9 cellular contexts compared by ENCODE assay signal in the genomic region with DNA sequence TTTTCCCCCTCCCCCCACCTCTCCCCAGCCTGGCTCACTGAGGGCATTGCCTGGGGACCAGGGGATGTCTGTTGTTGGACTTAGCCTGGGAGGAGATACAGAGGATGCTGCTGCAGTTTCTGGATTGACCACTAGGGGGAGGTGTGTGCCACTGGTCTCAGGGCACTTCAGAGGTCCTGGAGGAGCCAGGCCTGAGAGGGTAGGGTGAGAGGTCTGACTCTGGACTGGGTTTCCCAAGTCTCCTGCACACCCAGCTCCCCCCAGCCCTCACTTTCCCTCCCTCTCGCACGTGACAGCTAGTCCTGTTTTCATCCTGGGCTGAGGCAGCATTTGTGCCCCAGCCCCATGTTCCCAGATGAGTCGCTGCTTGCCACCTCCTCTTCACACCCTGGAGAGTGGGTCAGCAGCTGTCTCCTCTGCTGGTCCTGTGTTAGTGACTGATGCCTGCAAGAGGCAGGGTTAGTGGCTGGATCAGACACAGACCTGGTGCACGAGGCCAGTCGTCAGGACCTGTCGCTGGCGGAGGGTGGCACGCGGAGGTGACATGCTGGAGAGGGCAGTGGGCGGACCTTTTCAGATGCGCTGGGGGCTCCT. TPM values are rescaled to one million over a fixed set of nuclear protein-coding genes. Genes with fewer than 3 reads are reported as not detected.
A peak's percentile ranks its signal among the peaks of the same experiment; 100 is the strongest.
DNase-seq lines count a peak whose midpoint lies in the region; ATAC-seq, FAIRE-seq and TF ChIP-seq lines count a peak whose summit lies in the region.
"Had no signal": no experiment of that assay in that cellular context is flagged by ENCODE, and none has a peak within 500 bp of the region (broad histone marks: within the 10 kb centered on the region; RNA-seq: fewer than 3 reads in every experiment).

No MANE protein-coding gene starts in this region.

- intact Hi-C loops in K562 (cut with micrococcal nuclease) = loop anchor here (1.0 to 10.0 kb wide), 6 partner anchors 112 to 436 kb away; no protein-coding TSS in a partner anchor

- in situ Hi-C loops in K562 (cut with MboI) = loop anchor here (5.0 to 25.0 kb wide), 4 partner anchors 112 to 432 kb away; no protein-coding TSS in a partner anchor

- no TSS peak for BruUV-seq in K562 (replicated peaks; lab: Mats Ljungman, UMichigan)

- 55% methylated on average over 9 of the region's 11 CpGs for WGBS in K562 (ENCODE audit: insufficient coverage, low coverage, missing lambda C conversion rate)
- no CpG with 5 or more reads among the region's 11 CpGs for WGBS in iPS DF 6.9 (ENCODE audit: insufficient coverage, insufficient read length)

- peak; percentile 91 for ATAC-seq in K562

- no peaks in the 10 kb centered on the region for H3K79me2 ChIP-seq in K562 (ENCODE audit: control insufficient read depth, insufficient read depth, low read length)

- CTCF ChIA-PET in HEK293T (lab: Yijun Ruan, JAX) (interaction anchor here (0.8 to 2.2 kb wide), 5 partner anchors 12 to 436 kb away, joined by 3 to 5 read pairs (median 4); no protein-coding TSS in a partner anchor), K562 (lab: Yijun Ruan, JAX; ENCODE audit: low intra/inter-chr PET ratio) (interaction anchor here (0.6 to 3.4 kb wide), 12 partner anchors 46 to 819 kb away, joined by 3 to 25 read pairs (median 6); a partner anchor contains a TSS)

- peak; percentile 60 to 85 for TF ChIP-seq RAD21 in K562 (CRISPR knock-in tag; conservative IDR thresholded peaks at IDR 0.05 in 1 of 2, IDR thresholded peaks at IDR 0.05 in 1 of 2)

- H3K27ac ChIP-seq in K562 (ENCODE audit: extremely low read depth, low read depth, low read length) (no peak overlapping the region), iPS DF 6.9 (ENCODE audit: low read length) (no peak overlapping the region)

- no peaks in the 10 kb centered on the region for H4K20me1 ChIP-seq in K562 (replicated peaks; ENCODE audit: control insufficient read depth, insufficient read depth, low read length)

- TF ChIP-seq CTCF in K562 (IDR thresholded peaks at IDR 0.05 in 2 of 3, conservative IDR thresholded peaks at IDR 0.05 in 1 of 3; ENCODE audit: insufficient read depth in 2 of 3, low read depth in 1 of 3, low read length in 3 of 3) = peak; percentile 91 to 95 (median 94)

- peaks cover 8 to 26% of the 10 kb centered on the region in 2 experiments; a peak in 4 of 5 replicates for H3K4me1 ChIP-seq in K562 (replicated peaks in 1 of 2; ENCODE audit: control insufficient read depth in 2 of 2, insufficient read depth in 2 of 2, low read length in 2 of 2)
- H3K4me1 ChIP-seq in iPS DF 6.9 (ENCODE audit: control insufficient read depth, insufficient read depth, low read length) = 0 out of 2 replicates have a peak, but pooled peaks cover 2% of the 10 kb centered on the region

- H3K36me3 ChIP-seq in K562 (ENCODE audit: control insufficient read depth, insufficient read depth, low read length) = no peaks in the 10 kb centered on the region
- no peaks in the 10 kb centered on the region for H3K36me3 ChIP-seq in iPS DF 6.9 (ENCODE audit: control insufficient read depth, insufficient read depth, low read length)

- H3K9me3 ChIP-seq in K562 (replicated peaks; ENCODE audit: control insufficient read depth, insufficient read depth, low read depth, low read length) (no peaks in the 10 kb centered on the region), iPS DF 6.9 (ENCODE audit: control insufficient read depth, insufficient read depth, low read length) (no peaks in the 10 kb centered on the region)

- FAIRE-seq in K562 (lab: Jason Lieb, UNC) = peak; percentile 98
- FAIRE-seq: A204.1 had no signal

- POLR2A ChIA-PET in HEK293T (lab: Yijun Ruan, JAX) = no interaction called here
- POLR2A ChIA-PET in K562 (lab: Yijun Ruan, JAX) = no interaction called here

- no peak for TF ChIP-seq EP300 in K562 (IDR thresholded peaks at IDR 0.05; ENCODE audit: low read length)

- H3K27me3 ChIP-seq in K562 (ENCODE audit: control insufficient read depth in 2 of 2, insufficient read depth in 2 of 2, low read length in 2 of 2) (no peaks in the 10 kb centered on the region), iPS DF 6.9 (ENCODE audit: control insufficient read depth, insufficient read depth, low read length) (no peaks in the 10 kb centered on the region)

- H3K4me3 ChIP-seq in K562 = no peak overlapping the region
- no peak overlapping the region for H3K4me3 ChIP-seq in iPS DF 6.9 (ENCODE audit: low read length)

- no peak overlapping the region for H3K4me2 ChIP-seq in K562 (ENCODE audit: insufficient read depth, low read length)

- peak overlapping the region; percentile 18; the same call in 1 of the 2 replicates for H2AFZ ChIP-seq in K562 (ENCODE audit: low read depth, low read length)

- no peak overlapping the region for H3K9ac ChIP-seq in K562 (ENCODE audit: insufficient read depth in 1 of 2, low read depth in 2 of 2, low read length in 2 of 2)

- peak; percentile 1 for DNase-seq in DMS153 treated with DMSO at 0.1 percent for 48 hours (lab: John Stamatoyannopoulos, UW; ENCODE audit: unreplicated experiment)
- no peak for DNase-seq in DMS153 (lab: John Stamatoyannopoulos, UW)
- peak; percentile 83 for DNase-seq in HEK293T (ENCODE audit: extremely low spot score)
- DNase-seq in NCI-H146 treated with DMSO at 0.1 percent for 48 hours (lab: John Stamatoyannopoulos, UW; ENCODE audit: unreplicated experiment) = peak; percentile 3
- peak; percentile 77 for DNase-seq in UCSD-AML1 (lab: John Stamatoyannopoulos, UW; ENCODE audit: unreplicated experiment)
- DNase-seq in K562 (ENCODE audit: extremely low read depth in 1 of 4, low spot score in 3 of 4) = peak; percentile 81 to 88 (median 83)
- DNase-seq in iPS DF 6.9 (ENCODE audit: low read depth, low spot score) = peak; percentile 77
- peak; percentile 79 for DNase-seq in stimulated activated CD4-positive, alpha-beta T cell treated with anti-CD3 and anti-CD28 coated beads, Interleukin-12 subunit alpha, Interleukin-12 subunit beta, amount 100 ng/mL, for 4 hours

- no peak for TF ChIP-seq POLR2A in K562 (conservative IDR thresholded peaks at IDR 0.05)

- H3K9me1 ChIP-seq in K562 (ENCODE audit: control insufficient read depth, insufficient read depth, low read length) = no peaks in the 10 kb centered on the region

RNA-seq across cellular contexts. Expression of a gene that starts 4.4 kb away (rescaled TPM):
- not detected in 2 replicates for total RNA-seq in K562 (2011; cell fraction: chromatin; rRNA removed; ENCODE audit: low replicate concordance)
- total RNA-seq in K562 (2011; cell fraction: nucleolus; rRNA removed) = not detected in 2 replicates
- not detected in 2 replicates for total RNA-seq in K562 (2011; cell fraction: nucleoplasm; rRNA removed)
- total RNA-seq in K562 (2014; rRNA removed) (not detected in 2 replicates), K562 (2014; rRNA removed; fragmentation: Illumina TruSeq; extraction: Trizol) (not detected in 2 replicates), K562 (2015; rRNA removed; fragmentation: Illumina TruSeq; extraction: Trizol) (not detected in 2 replicates), K562 (2021) (not detected in 2 replicates)
- polyA plus RNA-seq in K562 (2011; rRNA removed) (not detected in 2 replicates), K562 (2014; fragmentation: Illumina TruSeq; extraction: Trizol) (not detected in 2 replicates), K562 (2014; fragmentation: Nextera tagmentation; extraction: Ambion mirVana) (not detected), K562 (2014; rRNA removed) (not detected in 2 replicates)
- polyA plus RNA-seq in K562 (2011; cell fraction: cytosol; rRNA removed) = not detected in 2 replicates
- polyA plus RNA-seq in K562 (2011; cell fraction: nucleus; rRNA removed) = not detected in 2 replicates
- polyA plus RNA-seq in K562 (2012) = 0.08 and 0.12 TPM in 2 replicates
- not detected in 2 replicates for polyA minus RNA-seq in K562 (2011; rRNA and poly(A)+ RNA removed)
- not detected in 2 replicates for polyA minus RNA-seq in K562 (2011; cell fraction: cytosol; rRNA and poly(A)+ RNA removed)
- not detected in 2 replicates for polyA minus RNA-seq in K562 (2011; cell fraction: nucleus; rRNA and poly(A)+ RNA removed)

RNA-seq across cellular contexts. Expression of a gene that starts 8.8 kb away (rescaled TPM):
- not detected in 2 replicates for total RNA-seq in K562 (2011; cell fraction: chromatin; rRNA removed; ENCODE audit: low replicate concordance)
- not detected in 2 replicates for total RNA-seq in K562 (2011; cell fraction: nucleolus; rRNA removed)
- not detected in 2 replicates for total RNA-seq in K562 (2011; cell fraction: nucleoplasm; rRNA removed)
- not detected in 2 replicates for total RNA-seq in K562 (2014; rRNA removed)
- total RNA-seq in K562 (2014; rRNA removed; fragmentation: Illumina TruSeq; extraction: Trizol) = not detected in 2 replicates
- 0.25 TPM in 1 of 2 replicates, not detected in the other for total RNA-seq in K562 (2015; rRNA removed; fragmentation: Illumina TruSeq; extraction: Trizol)
- 0.29 TPM in 1 of 2 replicates, not detected in the other for total RNA-seq in K562 (2021)
- polyA plus RNA-seq in K562 (2011; rRNA removed) = not detected in 2 replicates
- not detected in 2 replicates for polyA plus RNA-seq in K562 (2011; cell fraction: cytosol; rRNA removed)
- 0.30 TPM in 1 of 2 replicates, not detected in the other for polyA plus RNA-seq in K562 (2011; cell fraction: nucleus; rRNA removed)
- polyA plus RNA-seq in K562 (2012) = 0.13 TPM in 1 of 2 replicates, not detected in the other
- polyA plus RNA-seq in K562 (2014; fragmentation: Illumina TruSeq; extraction: Trizol) = not detected in 2 replicates
- polyA plus RNA-seq in K562 (2014; fragmentation: Nextera tagmentation; extraction: Ambion mirVana) = not detected
- polyA plus RNA-seq in K562 (2014; rRNA removed) = not detected in 2 replicates
- polyA minus RNA-seq in K562 (2011; rRNA and poly(A)+ RNA removed) = not detected in 2 replicates
- polyA minus RNA-seq in K562 (2011; cell fraction: cytosol; rRNA and poly(A)+ RNA removed) = not detected in 2 replicates
- not detected in 2 replicates for polyA minus RNA-seq in K562 (2011; cell fraction: nucleus; rRNA and poly(A)+ RNA removed)

RNA-seq across cellular contexts. Expression of a gene that starts 53.4 kb away (rescaled TPM):
- 3.9 and 10.0 TPM in 2 replicates for total RNA-seq in K562 (2011; cell fraction: chromatin; rRNA removed; ENCODE audit: low replicate concordance)
- 3.8 and 4.5 TPM in 2 replicates for total RNA-seq in K562 (2011; cell fraction: nucleolus; rRNA removed)
- 5.1 and 6.0 TPM in 2 replicates for total RNA-seq in K562 (2011; cell fraction: nucleoplasm; rRNA removed)
- total RNA-seq in K562 (2014; rRNA removed) (0.50 and 0.73 TPM in 2 replicates), K562 (2014; rRNA removed; fragmentation: Illumina TruSeq; extraction: Trizol) (0.62 and 1.0 TPM in 2 replicates), K562 (2015; rRNA removed; fragmentation: Illumina TruSeq; extraction: Trizol) (0.60 and 0.69 TPM in 2 replicates), K562 (2021) (1.5 and 1.6 TPM in 2 replicates)
- polyA plus RNA-seq in K562 (2011; rRNA removed) (1.0 and 1.2 TPM in 2 replicates), K562 (2014; fragmentation: Illumina TruSeq; extraction: Trizol) (0.82 and 1.00 TPM in 2 replicates), K562 (2014; fragmentation: Nextera tagmentation; extraction: Ambion mirVana) (under 1 TPM; 0.62 to 0.75 TPM), K562 (2014; rRNA removed) (0.62 and 0.69 TPM in 2 replicates)
- 0.47 and 0.69 TPM in 2 replicates for polyA plus RNA-seq in K562 (2011; cell fraction: cytosol; rRNA removed)
- 4.9 and 7.1 TPM in 2 replicates for polyA plus RNA-seq in K562 (2011; cell fraction: nucleus; rRNA removed)
- 0.65 and 1.1 TPM in 2 replicates for polyA plus RNA-seq in K562 (2012)
- polyA minus RNA-seq in K562 (2011; rRNA and poly(A)+ RNA removed) = 0.45 and 0.95 TPM in 2 replicates
- 0.95 TPM in 1 of 2 replicates, not detected in the other for polyA minus RNA-seq in K562 (2011; cell fraction: cytosol; rRNA and poly(A)+ RNA removed)
- polyA minus RNA-seq in K562 (2011; cell fraction: nucleus; rRNA and poly(A)+ RNA removed) = 1.9 and 2.3 TPM in 2 replicates
